In the genomic region with DNA sequence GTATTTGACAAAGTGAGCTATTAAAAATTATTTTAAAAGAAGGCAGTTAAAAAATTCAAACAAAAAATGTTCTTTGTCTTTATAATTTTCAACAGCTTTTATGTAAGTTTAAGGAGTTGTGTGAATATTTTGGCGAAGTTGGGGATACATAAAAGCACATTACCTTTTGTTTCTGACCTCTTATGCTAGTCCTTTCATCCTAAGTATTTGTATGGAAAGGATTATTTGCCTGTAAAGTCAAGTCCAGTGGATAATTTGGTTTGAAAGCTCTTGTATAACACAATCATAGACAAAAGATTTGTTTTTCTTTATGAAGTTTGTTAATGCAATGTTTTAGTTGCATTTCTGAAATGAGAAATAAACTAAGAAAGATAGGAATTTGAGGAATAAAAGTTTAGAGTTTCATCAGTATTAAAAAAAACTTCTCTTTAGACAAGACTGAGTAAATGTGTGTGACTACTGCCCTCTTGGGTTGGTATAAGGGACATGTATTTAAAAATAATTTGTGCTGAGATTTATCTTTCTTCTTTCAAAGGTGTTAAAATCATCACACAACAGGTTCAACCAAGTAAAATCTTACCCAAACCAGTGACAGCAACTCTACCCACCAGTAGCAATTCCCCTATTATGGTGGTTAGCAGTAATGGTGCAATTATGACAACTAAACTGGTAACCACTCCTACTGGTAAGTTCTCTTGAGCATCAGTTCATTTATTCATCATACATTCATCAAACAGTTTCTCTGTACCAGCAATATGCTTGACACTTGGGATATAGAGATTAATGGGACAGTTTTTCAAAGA, we compare ENCODE assay signal across 8 cellular contexts.
DNase-seq lines count a peak whose midpoint lies in the region; ATAC-seq and TF ChIP-seq lines count a peak whose summit lies in the region.

No MANE protein-coding gene starts in this region.

- H3K27ac ChIP-seq in C4-2B: no peak overlapping the region

- CTCF ChIA-PET in activated CD4-positive, alpha-beta T cell treated with anti-CD3 and anti-CD28 coated beads, Interleukin-2, amount 10 ng/mL, durations not matched to agents 7 days and 5 days (lab: Charles Lee): interaction anchor here (0.7 kb wide), 1 partner anchor 284 kb away, joined by 4 read pairs; no protein-coding TSS in a partner anchor

- intact Hi-C loops in activated T-helper 2 cell treated with anti-CD3 and anti-CD28 coated beads, Interferon-gamma antibody, Interleukin-2, Interleukin-4, amounts not matched to agents 10 μg/mL and 5 μg/mL and 100 μg/mL, durations not matched to agents 14 hours and 24 hours and 36 hours (cut with micrococcal nuclease): loop anchor here (5.0 kb wide), 1 partner anchor 306 kb away; a partner anchor contains a TSS
- intact Hi-C loops in left ventricle myocardium superior (cut with micrococcal nuclease): no loop called here

- no peak overlapping the region for H3K27ac Mint-ChIP-seq in activated CD4-positive, alpha-beta T cell treated with anti-CD3 and anti-CD28 coated beads, Interleukin-2, amount 10 ng/mL, durations not matched to agents 7 days and 5 days
- no peak overlapping the region for H3K27ac Mint-ChIP-seq in activated T-helper 2 cell treated with anti-CD3 and anti-CD28 coated beads, Interferon-gamma antibody, Interleukin-2, Interleukin-4, amounts not matched to agents 10 μg/mL and 5 μg/mL and 100 μg/mL, durations not matched to agents 14 hours and 24 hours and 36 hours

- H3K36me3 Mint-ChIP-seq in activated CD4-positive, alpha-beta T cell treated with anti-CD3 and anti-CD28 coated beads, Interleukin-2, amount 10 ng/mL, durations not matched to agents 7 days and 5 days (ENCODE audit: low read depth): peaks cover 2% of the 10 kb centered on the region
- H3K36me3 Mint-ChIP-seq in activated T-helper 2 cell treated with anti-CD3 and anti-CD28 coated beads, Interferon-gamma antibody, Interleukin-2, Interleukin-4, amounts not matched to agents 10 μg/mL and 5 μg/mL and 100 μg/mL, durations not matched to agents 14 hours and 24 hours and 36 hours (ENCODE audit: low read depth): peaks cover 16% of the 10 kb centered on the region

- TF ChIP-seq CTCF in C4-2B (conservative IDR thresholded peaks at IDR 0.05): peak; percentile 58

- DNase-seq in HS-5 (ENCODE audit: low read depth): peak; percentile 9
- DNase-seq in amniotic epithelial cell (ENCODE audit: low read depth): peak; percentile 49
- no peak for DNase-seq in left lobe of liver (ENCODE audit: low spot score)
- no peak for DNase-seq in activated CD4-positive, alpha-beta T cell treated with anti-CD3 and anti-CD28 coated beads, Interleukin-2, amount 10 ng/mL, durations not matched to agents 7 days and 5 days
- DNase-seq in anterior cingulate cortex (lab: John Stamatoyannopoulos, UW): no peak
- DNase-seq in activated T-helper 2 cell treated with anti-CD3 and anti-CD28 coated beads, Interferon-gamma antibody, Interleukin-2, Interleukin-4, amounts not matched to agents 10 μg/mL and 5 μg/mL and 100 μg/mL, durations not matched to agents 14 hours and 24 hours and 36 hours (ENCODE audit: low spot score): no peak
- DNase-seq in left ventricle myocardium superior: no peak

- no peaks in the 10 kb centered on the region for H3K27me3 Mint-ChIP-seq in activated CD4-positive, alpha-beta T cell treated with anti-CD3 and anti-CD28 coated beads, Interleukin-2, amount 10 ng/mL, durations not matched to agents 7 days and 5 days
- H3K27me3 Mint-ChIP-seq in activated T-helper 2 cell treated with anti-CD3 and anti-CD28 coated beads, Interferon-gamma antibody, Interleukin-2, Interleukin-4, amounts not matched to agents 10 μg/mL and 5 μg/mL and 100 μg/mL, durations not matched to agents 14 hours and 24 hours and 36 hours (ENCODE audit: low read depth): no peaks in the 10 kb centered on the region

- POLR2A ChIA-PET in activated CD4-positive, alpha-beta T cell treated with anti-CD3 and anti-CD28 coated beads, Interleukin-2, amount 10 ng/mL, durations not matched to agents 7 days and 5 days (lab: Charles Lee): no interaction called here

- H3K4me1 Mint-ChIP-seq in activated CD4-positive, alpha-beta T cell treated with anti-CD3 and anti-CD28 coated beads, Interleukin-2, amount 10 ng/mL, durations not matched to agents 7 days and 5 days: no peaks in the 10 kb centered on the region
- no peaks in the 10 kb centered on the region for H3K4me1 Mint-ChIP-seq in activated T-helper 2 cell treated with anti-CD3 and anti-CD28 coated beads, Interferon-gamma antibody, Interleukin-2, Interleukin-4, amounts not matched to agents 10 μg/mL and 5 μg/mL and 100 μg/mL, durations not matched to agents 14 hours and 24 hours and 36 hours (ENCODE audit: low read depth)

- H3K4me3 Mint-ChIP-seq in activated CD4-positive, alpha-beta T cell treated with anti-CD3 and anti-CD28 coated beads, Interleukin-2, amount 10 ng/mL, durations not matched to agents 7 days and 5 days: no peak overlapping the region
- no peak overlapping the region for H3K4me3 Mint-ChIP-seq in activated T-helper 2 cell treated with anti-CD3 and anti-CD28 coated beads, Interferon-gamma antibody, Interleukin-2, Interleukin-4, amounts not matched to agents 10 μg/mL and 5 μg/mL and 100 μg/mL, durations not matched to agents 14 hours and 24 hours and 36 hours (ENCODE audit: low read depth)

- peak; percentile 29 for ATAC-seq in left lobe of liver
- ATAC-seq in left ventricle myocardium superior: no peak

- no peaks in the 10 kb centered on the region for H3K9me3 Mint-ChIP-seq in activated CD4-positive, alpha-beta T cell treated with anti-CD3 and anti-CD28 coated beads, Interleukin-2, amount 10 ng/mL, durations not matched to agents 7 days and 5 days
- no peaks in the 10 kb centered on the region for H3K9me3 Mint-ChIP-seq in activated T-helper 2 cell treated with anti-CD3 and anti-CD28 coated beads, Interferon-gamma antibody, Interleukin-2, Interleukin-4, amounts not matched to agents 10 μg/mL and 5 μg/mL and 100 μg/mL, durations not matched to agents 14 hours and 24 hours and 36 hours

Comparison
In these comparisons a context has a peak if more than half of its experiments do, and no peak if none do; other contexts are left out.
1. DNase-seq: peak in HS-5 (single experiment) and amniotic epithelial cell (single experiment); none in left lobe of liver (single experiment), activated CD4-positive, alpha-beta T cell treated with anti-CD3 and anti-CD28 coated beads, Interleukin-2, amount 10 ng/mL, durations not matched to agents 7 days and 5 days (single experiment), anterior cingulate cortex (0 of 58), activated T-helper 2 cell treated with anti-CD3 and anti-CD28 coated beads, Interferon-gamma antibody, Interleukin-2, Interleukin-4, amounts not matched to agents 10 μg/mL and 5 μg/mL and 100 μg/mL, durations not matched to agents 14 hours and 24 hours and 36 hours (single experiment) and left ventricle myocardium superior (single experiment).